ENCODE assay signal across 8 cellular contexts in genomic region chr19:7515091-7515470, GRCh38. TPM values are rescaled to one million over a fixed set of nuclear protein-coding genes. Genes with fewer than 3 reads are reported as not detected.
DNase-seq lines count a peak whose midpoint lies in the region; ATAC-seq, FAIRE-seq and TF ChIP-seq lines count a peak whose summit lies in the region.

No MANE protein-coding gene starts in this region.

- peaks cover 17% of the 10 kb centered on the region for H3K4me1 Mint-ChIP-seq in WTC11

- H3K36me3 Mint-ChIP-seq in WTC11, result no peaks in the 10 kb centered on the region

- peaks cover 21% of the 10 kb centered on the region for H3K27me3 Mint-ChIP-seq in WTC11 (ENCODE audit: low read depth)

- CTCF ChIA-PET in WTC11 (lab: Charles Lee), result interaction anchor here (2.7 to 3.3 kb wide), 2 partner anchors 9 to 18 kb away, joined by 8 to 16 read pairs; a partner anchor contains a TSS

- no peaks in the 10 kb centered on the region for H3K27me3 ChIP-seq in rectal smooth muscle tissue (ENCODE audit: control insufficient read depth, insufficient read depth, low read length)

- H3K9me3 Mint-ChIP-seq in WTC11, result no peaks in the 10 kb centered on the region

- H3K4me3 ChIP-seq in rectal smooth muscle tissue (ENCODE audit: low read length), result peak overlapping the region; percentile 78

- POLR2A ChIA-PET in WTC11 (lab: Charles Lee), result no interaction called here

- H3K4me3 Mint-ChIP-seq in WTC11, result peak overlapping the region; percentile 71

- peak; percentile 83 for DNase-seq in EH (ENCODE audit: low read depth)
- DNase-seq in WTC11 (ENCODE audit: low spot score), result no peak
- DNase-seq in left cardiac atrium, result peak; percentile 54
- DNase-seq in stimulated activated CD4-positive, alpha-beta T cell treated with anti-CD3 and anti-CD28 coated beads, Interleukin-12 subunit alpha, Interleukin-12 subunit beta, amount 100 ng/mL, for 4 hours, result no peak
- no peak for DNase-seq in HTR-8/SVneo (ENCODE audit: insufficient read length, low spot score)
- DNase-seq in A172 (ENCODE audit: low spot score), result no peak
- DNase-seq in DMS53 (lab: John Stamatoyannopoulos, UW), result no peak

- H3K9ac ChIP-seq in rectal smooth muscle tissue (ENCODE audit: low read length), result no peak overlapping the region

- peak overlapping the region; percentile 90 for H3K27ac ChIP-seq in rectal smooth muscle tissue (ENCODE audit: low read depth, low read length)

- no peak for FAIRE-seq in HTR-8/SVneo (lab: Jason Lieb, UNC)

- peak overlapping the region; percentile 85 for H3K27ac Mint-ChIP-seq in WTC11

- H3K36me3 ChIP-seq in rectal smooth muscle tissue (ENCODE audit: control insufficient read depth, insufficient read depth, low read length), result peaks cover 2% of the 10 kb centered on the region

- intact Hi-C loops in left cardiac atrium (cut with DNase I), result no loop called here

- no peak for ATAC-seq in WTC11
- ATAC-seq in left cardiac atrium, result peak; percentile 11 to 41

- no peak for TF ChIP-seq CTCF in WTC11 (IDR thresholded peaks at IDR 0.05)

- peaks cover 10% of the 10 kb centered on the region for H3K4me1 ChIP-seq in rectal smooth muscle tissue (ENCODE audit: control insufficient read depth, insufficient read depth, low read length)

TF ChIP-seq in WTC11, 78 proteins besides CTCF, POLR2A, EP300 and RAD21:
- no peak for TF ChIP-seq HMGA2 (CRISPR knock-in tag; IDR thresholded peaks at IDR 0.05)
- TF ChIP-seq ZNF281 (CRISPR knock-in tag; IDR thresholded peaks at IDR 0.05), result no peak
- no peak for TF ChIP-seq IRF2 (CRISPR knock-in tag; IDR thresholded peaks at IDR 0.05; ENCODE audit: borderline replicate concordance, low read depth)
- TF ChIP-seq ZNF317 (CRISPR knock-in tag; IDR thresholded peaks at IDR 0.05; ENCODE audit: borderline replicate concordance, low read depth), result no peak
- TF ChIP-seq CBFB (CRISPR knock-in tag; IDR thresholded peaks at IDR 0.05; ENCODE audit: low read depth), result no peak
- TF ChIP-seq ETV6 (CRISPR knock-in tag; IDR thresholded peaks at IDR 0.05), result no peak
- no peak for TF ChIP-seq OVOL2 (CRISPR knock-in tag; IDR thresholded peaks at IDR 0.05; ENCODE audit: borderline replicate concordance)
- TF ChIP-seq SP1 (CRISPR knock-in tag; conservative IDR thresholded peaks at IDR 0.05), result no peak
- TF ChIP-seq, protein P1, sequence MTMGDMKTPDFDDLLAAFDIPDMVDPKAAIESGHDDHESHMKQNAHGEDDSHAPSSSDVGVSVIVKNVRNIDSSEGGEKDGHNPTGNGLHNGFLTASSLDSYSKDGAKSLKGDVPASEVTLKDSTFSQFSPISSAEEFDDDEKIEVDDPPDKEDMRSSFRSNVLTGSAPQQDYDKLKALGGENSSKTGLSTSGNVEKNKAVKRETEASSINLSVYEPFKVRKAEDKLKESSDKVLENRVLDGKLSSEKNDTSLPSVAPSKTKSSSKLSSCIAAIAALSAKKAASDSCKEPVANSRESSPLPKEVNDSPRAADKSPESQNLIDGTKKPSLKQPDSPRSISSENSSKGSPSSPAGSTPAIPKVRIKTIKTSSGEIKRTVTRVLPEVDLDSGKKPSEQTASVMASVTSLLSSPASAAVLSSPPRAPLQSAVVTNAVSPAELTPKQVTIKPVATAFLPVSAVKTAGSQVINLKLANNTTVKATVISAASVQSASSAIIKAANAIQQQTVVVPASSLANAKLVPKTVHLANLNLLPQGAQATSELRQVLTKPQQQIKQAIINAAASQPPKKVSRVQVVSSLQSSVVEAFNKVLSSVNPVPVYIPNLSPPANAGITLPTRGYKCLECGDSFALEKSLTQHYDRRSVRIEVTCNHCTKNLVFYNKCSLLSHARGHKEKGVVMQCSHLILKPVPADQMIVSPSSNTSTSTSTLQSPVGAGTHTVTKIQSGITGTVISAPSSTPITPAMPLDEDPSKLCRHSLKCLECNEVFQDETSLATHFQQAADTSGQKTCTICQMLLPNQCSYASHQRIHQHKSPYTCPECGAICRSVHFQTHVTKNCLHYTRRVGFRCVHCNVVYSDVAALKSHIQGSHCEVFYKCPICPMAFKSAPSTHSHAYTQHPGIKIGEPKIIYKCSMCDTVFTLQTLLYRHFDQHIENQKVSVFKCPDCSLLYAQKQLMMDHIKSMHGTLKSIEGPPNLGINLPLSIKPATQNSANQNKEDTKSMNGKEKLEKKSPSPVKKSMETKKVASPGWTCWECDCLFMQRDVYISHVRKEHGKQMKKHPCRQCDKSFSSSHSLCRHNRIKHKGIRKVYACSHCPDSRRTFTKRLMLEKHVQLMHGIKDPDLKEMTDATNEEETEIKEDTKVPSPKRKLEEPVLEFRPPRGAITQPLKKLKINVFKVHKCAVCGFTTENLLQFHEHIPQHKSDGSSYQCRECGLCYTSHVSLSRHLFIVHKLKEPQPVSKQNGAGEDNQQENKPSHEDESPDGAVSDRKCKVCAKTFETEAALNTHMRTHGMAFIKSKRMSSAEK (CRISPR knock-in tag; IDR thresholded peaks at IDR 0.05; ENCODE audit: borderline replicate concordance), result no peak
- TF ChIP-seq CREM (CRISPR knock-in tag; IDR thresholded peaks at IDR 0.05), result no peak
- no peak for TF ChIP-seq IRF1 (CRISPR knock-in tag; IDR thresholded peaks at IDR 0.05)
- TF ChIP-seq, protein P2, sequence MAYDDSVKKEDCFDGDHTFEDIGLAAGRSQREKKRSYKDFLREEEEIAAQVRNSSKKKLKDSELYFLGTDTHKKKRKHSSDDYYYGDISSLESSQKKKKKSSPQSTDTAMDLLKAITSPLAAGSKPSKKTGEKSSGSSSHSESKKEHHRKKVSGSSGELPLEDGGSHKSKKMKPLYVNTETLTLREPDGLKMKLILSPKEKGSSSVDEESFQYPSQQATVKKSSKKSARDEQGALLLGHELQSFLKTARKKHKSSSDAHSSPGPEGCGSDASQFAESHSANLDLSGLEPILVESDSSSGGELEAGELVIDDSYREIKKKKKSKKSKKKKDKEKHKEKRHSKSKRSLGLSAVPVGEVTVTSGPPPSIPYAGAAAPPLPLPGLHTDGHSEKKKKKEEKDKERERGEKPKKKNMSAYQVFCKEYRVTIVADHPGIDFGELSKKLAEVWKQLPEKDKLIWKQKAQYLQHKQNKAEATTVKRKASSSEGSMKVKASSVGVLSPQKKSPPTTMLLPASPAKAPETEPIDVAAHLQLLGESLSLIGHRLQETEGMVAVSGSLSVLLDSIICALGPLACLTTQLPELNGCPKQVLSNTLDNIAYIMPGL (CRISPR knock-in tag; IDR thresholded peaks at IDR 0.05), result no peak
- TF ChIP-seq ZNF121 (CRISPR knock-in tag; IDR thresholded peaks at IDR 0.05), result no peak
- TF ChIP-seq PRRX2 (CRISPR knock-in tag; IDR thresholded peaks at IDR 0.05), result no peak
- no peak for TF ChIP-seq NFE2L1 (CRISPR knock-in tag; IDR thresholded peaks at IDR 0.05)

RNA-seq across cellular contexts. Expression of gene ZNF358, which starts 0.8 kb away (rescaled TPM):
- total RNA-seq in WTC11 (2021) (37.5 to 47.5 TPM (median 47.3 TPM) in 3 replicates), left cardiac atrium (10 to 100 TPM; 75.3 to 82.4 TPM)
- 47.8 and 72.7 TPM in 2 replicates for total RNA-seq in A172 (2014; rRNA removed; shearing (Covaris generic))

RNA-seq across cellular contexts. Expression of gene MCOLN1, which starts 7.3 kb away (rescaled TPM):
- total RNA-seq in WTC11 (2021) (15.0 to 19.7 TPM (median 16.7 TPM) in 3 replicates), left cardiac atrium (10 to 100 TPM; 21.2 to 25.0 TPM)
- 3.1 and 5.0 TPM in 2 replicates for total RNA-seq in A172 (2014; rRNA removed; shearing (Covaris generic))

RNA-seq across cellular contexts. Expression of gene PNPLA6, which starts 20.4 kb away (rescaled TPM):
- total RNA-seq in WTC11 (2021) (149 to 156 TPM (median 150 TPM) in 3 replicates), left cardiac atrium (10 to 100 TPM; 59.2 to 61.7 TPM)
- 105 and 138 TPM in 2 replicates for total RNA-seq in A172 (2014; rRNA removed; shearing (Covaris generic))

RNA-seq across cellular contexts. Expression of gene PEX11G, which starts 26.2 kb away (rescaled TPM):
- 4.3 to 5.9 TPM (median 5.7 TPM) in 3 replicates for total RNA-seq in WTC11 (2021)
- total RNA-seq in left cardiac atrium, result 1 to 10 TPM; 1.2 to 2.0 TPM
- total RNA-seq in A172 (2014; rRNA removed; shearing (Covaris generic)), result 3.0 and 6.7 TPM in 2 replicates

Comparison
In these comparisons a context has a peak if more than half of its experiments do, and no peak if none do; other contexts are left out.
1. DNase-seq: peak in EH (single experiment) and left cardiac atrium (single experiment); none in WTC11 (single experiment), stimulated activated CD4-positive, alpha-beta T cell treated with anti-CD3 and anti-CD28 coated beads, Interleukin-12 subunit alpha, Interleukin-12 subunit beta, amount 100 ng/mL, for 4 hours (single experiment), HTR-8/SVneo (single experiment), A172 (single experiment) and DMS53 (single experiment).